15 cellular contexts compared by ENCODE assay signal in genomic region chr5:173867173-173867679, GRCh38.
"Had no signal": no experiment of that assay in that cellular context is flagged by ENCODE, and none has a peak within 500 bp of the region (broad histone marks: within the 10 kb centered on the region; RNA-seq: fewer than 3 reads in every experiment).

No MANE protein-coding gene starts in this region.

- H3K9me3 ChIP-seq: esophagus muscularis mucosa, right atrium auricular region had no signal

- H3K4me3 ChIP-seq: cardiac muscle cell, esophagus muscularis mucosa, right atrium auricular region had no signal

- FAIRE-seq: colon, keratinocyte had no signal

- H3K36me3 ChIP-seq: cardiac muscle cell, esophagus muscularis mucosa, right atrium auricular region had no signal

- DNase-seq: activated CD4-positive, alpha-beta T cell treated with anti-CD3 and anti-CD28 coated beads for 1 hour; activated CD4-positive, alpha-beta T cell treated with anti-CD3 and anti-CD28 coated beads, Interleukin-2, amount 50 U/mL, for 4 hours; activated naive CD4-positive, alpha-beta T cell treated with anti-CD3 and anti-CD28 coated beads, Interleukin-2, amount 50 U/mL, for 16 hours; activated T-cell treated with anti-CD3 and anti-CD28 coated beads for 4 hours; effector CD4-positive, alpha-beta T cell; mesendoderm; natural killer cell; stimulated activated CD4-positive, alpha-beta T cell treated with anti-CD3 and anti-CD28 coated beads, Interleukin-15, amount 100 ng/mL, for 24 hours; stimulated activated CD4-positive, alpha-beta T cell treated with anti-CD3 and anti-CD28 coated beads, Interleukin-4, amount 100 ng/mL, for 1 hour; stimulated activated naive CD4-positive, alpha-beta T cell had no signal

- H3K27ac ChIP-seq: cardiac muscle cell had no signal

- H3K4me1 ChIP-seq: esophagus muscularis mucosa had no signal

- H3K27me3 ChIP-seq: cardiac muscle cell, esophagus muscularis mucosa, right atrium auricular region had no signal
